In genomic region chr4:181677203-181677602, GRCh38 we compare ENCODE assay signal across 19 cellular contexts.
"Had no signal": no experiment of that assay in that cellular context is flagged by ENCODE, and none has a peak within 500 bp of the region (broad histone marks: within the 10 kb centered on the region; RNA-seq: fewer than 3 reads in every experiment).

No MANE protein-coding gene starts in this region.

- FAIRE-seq: kidney had no signal

- H3K4me1 ChIP-seq: left ventricle myocardium inferior, stomach, transverse colon had no signal

- DNase-seq: dorsolateral prefrontal cortex; effector CD8-positive, alpha-beta T cell; foreskin melanocyte; head of caudate nucleus; kidney; left cardiac atrium; left ventricle myocardium inferior; mesendoderm; naive thymus-derived CD4-positive, alpha-beta T cell; nephron progenitor cell; stimulated activated naive CD4-positive, alpha-beta T cell; stomach; transverse colon had no signal

- H3K36me3 ChIP-seq: left ventricle myocardium inferior, stomach, thoracic aorta, transverse colon had no signal

- H3K4me3 ChIP-seq: coronary artery, dorsolateral prefrontal cortex, hepatocyte, left ventricle myocardium inferior, lung, skin epidermis, stomach, thoracic aorta, transverse colon had no signal

- H3K79me2 ChIP-seq: hepatocyte had no signal

- H3K4me2 ChIP-seq: hepatocyte had no signal

- ATAC-seq: left cardiac atrium; naive thymus-derived CD4-positive, alpha-beta T cell; sciatic nerve had no signal

- H3K27ac ChIP-seq: coronary artery, hepatocyte, left ventricle myocardium inferior, skin epidermis, stomach, thoracic aorta, transverse colon had no signal

- H3K27me3 ChIP-seq: hepatocyte, stomach, transverse colon had no signal

- H2AFZ ChIP-seq: hepatocyte had no signal

- H3K9me3 ChIP-seq: left ventricle myocardium inferior, stomach, thoracic aorta, transverse colon had no signal
